Comparison of ENCODE assay signal across 9 cellular contexts in genomic region chr18:24398515-24398914, GRCh38. TPM values are rescaled to one million over a fixed set of nuclear protein-coding genes. Genes with fewer than 3 reads are reported as not detected.
A peak's percentile ranks its signal among the peaks of the same experiment; 100 is the strongest.
DNase-seq lines count a peak whose midpoint lies in the region; ATAC-seq and TF ChIP-seq lines count a peak whose summit lies in the region.
"Had no signal": no experiment of that assay in that cellular context is flagged by ENCODE, and none has a peak within 500 bp of the region (broad histone marks: within the 10 kb centered on the region; RNA-seq: fewer than 3 reads in every experiment).

No MANE protein-coding gene starts in this region.

- H3K27ac ChIP-seq in CD4-positive, CD25-positive, alpha-beta regulatory T cell (ENCODE audit: insufficient read depth, low read length, poor library complexity, severe bottlenecking) = no peak overlapping the region
- H3K27ac ChIP-seq in colonic mucosa (peak overlapping the region; percentile 76), gastrocnemius medialis (peak overlapping the region in 2 of 4 donors; percentile 47 to 68)

- no peak for DNase-seq in CD4-positive, CD25-positive, alpha-beta regulatory T cell
- DNase-seq in colonic mucosa (peak; percentile 38), AML-193 (lab: John Stamatoyannopoulos, UW) (no peak), superior temporal gyrus (ENCODE audit: extremely low spot score) (no peak), gastrocnemius medialis (no peak)
- DNase-seq in naive thymus-derived CD8-positive, alpha-beta T cell = no peak

- H3K36me3 ChIP-seq in CD4-positive, CD25-positive, alpha-beta regulatory T cell (ENCODE audit: control insufficient read depth, insufficient read depth, low read length) = no peaks in the 10 kb centered on the region
- H3K36me3 ChIP-seq in Loucy (ENCODE audit: insufficient read depth, low read length) (no peaks in the 10 kb centered on the region), colonic mucosa (no peaks in the 10 kb centered on the region), gastrocnemius medialis (no peaks in the 10 kb centered on the region)

- peaks cover 0 to 2% (median 0%) of the 10 kb centered on the region in 7 donors for H3K9me3 Mint-ChIP-seq in CD4-positive, CD25-positive, alpha-beta regulatory T cell
- H3K9me3 Mint-ChIP-seq in naive thymus-derived CD8-positive, alpha-beta T cell = no peaks in the 10 kb centered on the region

- H3K79me2 ChIP-seq in Loucy (ENCODE audit: insufficient read depth, low read length) = peaks cover 29% of the 10 kb centered on the region

- H3K4me3 ChIP-seq in CD4-positive, CD25-positive, alpha-beta regulatory T cell (ENCODE audit: low read depth, low read length) = peak overlapping the region; percentile 66
- H3K4me3 ChIP-seq in Loucy (ENCODE audit: low read length, poor library complexity, severe bottlenecking) (peak overlapping the region; percentile 86), colonic mucosa (peak overlapping the region; percentile 71), gastrocnemius medialis (peak overlapping the region in 2 of 4 donors; percentile 61 to 82)
- H3K4me3 ChIP-seq: body of pancreas had no signal

- peak overlapping the region; percentile 79 for H3K4me2 ChIP-seq in Loucy (ENCODE audit: low read depth, low read length, poor library complexity, severe bottlenecking)

- H3K27ac Mint-ChIP-seq in CD4-positive, CD25-positive, alpha-beta regulatory T cell = no peak overlapping the region
- no peak overlapping the region for H3K27ac Mint-ChIP-seq in naive thymus-derived CD8-positive, alpha-beta T cell

- no peaks in the 10 kb centered on the region for H3K9me3 ChIP-seq in CD4-positive, CD25-positive, alpha-beta regulatory T cell (ENCODE audit: control insufficient read depth in 2 of 2, low read length in 2 of 2)
- H3K9me3 ChIP-seq in Loucy (ENCODE audit: insufficient read depth, low read depth, low read length) (no peaks in the 10 kb centered on the region), colonic mucosa (no peaks in the 10 kb centered on the region), gastrocnemius medialis (no peaks in the 10 kb centered on the region)
- H3K9me3 ChIP-seq: body of pancreas had no signal

- peak overlapping the region in 3 of 4 donors; percentile 77 to 88 (median 81) for H3K4me3 Mint-ChIP-seq in CD4-positive, CD25-positive, alpha-beta regulatory T cell
- H3K4me3 Mint-ChIP-seq in naive thymus-derived CD8-positive, alpha-beta T cell = peak overlapping the region in 9 of 10 donors; percentile 86 to 97 (median 89)

- no peak for TF ChIP-seq CTCF in Loucy (conservative IDR thresholded peaks at IDR 0.05; ENCODE audit: low read length)
- no peak for TF ChIP-seq CTCF in colonic mucosa (IDR thresholded peaks at IDR 0.05)
- no peak for TF ChIP-seq CTCF in gastrocnemius medialis (IDR thresholded peaks at IDR 0.05 in 4 of 5, conservative IDR thresholded peaks at IDR 0.05 in 1 of 5)

- intact Hi-C loops in colonic mucosa (cut with DNase I) = no loop called here
- intact Hi-C loops in gastrocnemius medialis (cut with DNase I; ENCODE audit: low total_unique reads) = loop anchor here (10.0 kb wide), 1 partner anchor 956 kb away; the partner anchor contains the start of gene ZNF521

- H3K9ac ChIP-seq in Loucy (ENCODE audit: low read depth, low read length, poor library complexity, severe bottlenecking) = peak overlapping the region; percentile 86
- peak overlapping the region in 1 of 2 donors; percentile 2 for H3K9ac ChIP-seq in colonic mucosa (ENCODE audit: low read depth in 2 of 2, low read length in 2 of 2)

- H3F3A ChIP-seq in Loucy (ENCODE audit: low read depth) = no peaks in the 10 kb centered on the region

- H3K36me3 Mint-ChIP-seq in CD4-positive, CD25-positive, alpha-beta regulatory T cell = no peaks in the 10 kb centered on the region
- no peaks in the 10 kb centered on the region for H3K36me3 Mint-ChIP-seq in naive thymus-derived CD8-positive, alpha-beta T cell

- peaks cover 53% of the 10 kb centered on the region for H3K27me3 Mint-ChIP-seq in CD4-positive, CD25-positive, alpha-beta regulatory T cell
- peaks cover 8 to 17% (median 14%) of the 10 kb centered on the region in 5 donors for H3K27me3 Mint-ChIP-seq in naive thymus-derived CD8-positive, alpha-beta T cell

- peaks cover 13% of the 10 kb centered on the region for H4K20me1 ChIP-seq in Loucy (ENCODE audit: insufficient read depth, low read length, poor library complexity, severe bottlenecking)

- peaks cover 11% of the 10 kb centered on the region for H3K4me1 ChIP-seq in CD4-positive, CD25-positive, alpha-beta regulatory T cell (ENCODE audit: control insufficient read depth, insufficient read depth, low read length, poor library complexity, severe bottlenecking)
- peaks cover 26% of the 10 kb centered on the region for H3K4me1 ChIP-seq in Loucy (ENCODE audit: insufficient read depth, low read length, poor library complexity, severe bottlenecking)
- H3K4me1 ChIP-seq in colonic mucosa = no peaks in the 10 kb centered on the region
- peaks cover 5 to 9% of the 10 kb centered on the region in 2 donors for H3K4me1 ChIP-seq in gastrocnemius medialis

- POLR2A ChIA-PET in naive thymus-derived CD8-positive, alpha-beta T cell (lab: Charles Lee) = no interaction called here

- TF ChIP-seq POLR2A in gastrocnemius medialis (IDR thresholded peaks at IDR 0.05) = no peak

- H3K27me3 ChIP-seq in CD4-positive, CD25-positive, alpha-beta regulatory T cell (ENCODE audit: control insufficient read depth, insufficient read depth, low read length) = peaks cover 11% of the 10 kb centered on the region
- H3K27me3 ChIP-seq in Loucy (ENCODE audit: insufficient read depth, low read length, poor library complexity, severe bottlenecking) (no peaks in the 10 kb centered on the region), colonic mucosa (no peaks in the 10 kb centered on the region), gastrocnemius medialis (peaks cover 28 to 32% (median 30%) of the 10 kb centered on the region in 3 donors)
- H3K27me3 ChIP-seq: body of pancreas had no signal

- in situ Hi-C loops in gastrocnemius medialis (cut with MboI; ENCODE audit: low sequenced_read_pairs in 4 of 4) = no loop called here

- H3K4me1 Mint-ChIP-seq in CD4-positive, CD25-positive, alpha-beta regulatory T cell = peaks cover 9 to 21% (median 13%) of the 10 kb centered on the region in 4 donors
- H3K4me1 Mint-ChIP-seq in naive thymus-derived CD8-positive, alpha-beta T cell = peaks cover 8 to 19% (median 14%) of the 10 kb centered on the region in 4 donors

- ATAC-seq in CD4-positive, CD25-positive, alpha-beta regulatory T cell (ENCODE audit: low read depth in 2 of 2) = no peak
- ATAC-seq in naive thymus-derived CD8-positive, alpha-beta T cell = no peak
- ATAC-seq in HG02981 (IDR thresholded peaks at IDR 0.05; ENCODE audit: unreplicated experiment) = no peak
- ATAC-seq in gastrocnemius medialis = no peak

- no peaks in the 10 kb centered on the region for H3K9me2 ChIP-seq in Loucy (replicated peaks; ENCODE audit: low read depth, low read length)

- peak overlapping the region; percentile 95; the same call in 1 of the 2 replicates for H2AFZ ChIP-seq in Loucy (ENCODE audit: low read length)

RNA-seq across cellular contexts. Expression of gene OSBPL1A, which starts 0.9 kb away (rescaled TPM):
- total RNA-seq in CD4-positive, CD25-positive, alpha-beta regulatory T cell = 2.7 TPM
- 1 to 10 TPM in 2 of 4 donors, under 1 TPM in 2; 0.40 to 5.8 (median 1.5) TPM for polyA plus RNA-seq in CD4-positive, CD25-positive, alpha-beta regulatory T cell
- total RNA-seq in colonic mucosa (10 to 100 TPM; 20.7 to 33.0 TPM), gastrocnemius medialis (100 to 1,000 TPM in 2 of 4 donors, 10 to 100 TPM in 2; 61.5 to 227 (median 98.7) TPM)
- 1 to 10 TPM; 1.7 to 2.4 TPM for total RNA-seq in naive thymus-derived CD8-positive, alpha-beta T cell
- 1 to 10 TPM; 1.3 to 1.9 (median 1.5) TPM for polyA plus RNA-seq in naive thymus-derived CD8-positive, alpha-beta T cell

RNA-seq across cellular contexts. Expression of gene IMPACT, which starts 28.0 kb away (rescaled TPM):
- total RNA-seq in CD4-positive, CD25-positive, alpha-beta regulatory T cell = 12.2 TPM
- 10 to 100 TPM; 11.8 to 19.3 (median 15.4) TPM for polyA plus RNA-seq in CD4-positive, CD25-positive, alpha-beta regulatory T cell
- total RNA-seq in colonic mucosa = 10 to 100 TPM; 19.8 to 25.6 TPM
- 10 to 100 TPM; 14.6 to 18.5 TPM for total RNA-seq in naive thymus-derived CD8-positive, alpha-beta T cell
- polyA plus RNA-seq in naive thymus-derived CD8-positive, alpha-beta T cell = 10 to 100 TPM; 13.5 to 22.5 (median 17.5) TPM
- total RNA-seq in gastrocnemius medialis = 10 to 100 TPM in 2 of 4 donors, 1 to 10 TPM in 2; 9.1 to 18.7 (median 11.9) TPM
